ENCODE assay signal across 8 cellular contexts in genomic region chr11:78228467-78228866, GRCh38. TPM values are rescaled to one million over a fixed set of nuclear protein-coding genes. Genes with fewer than 3 reads are reported as not detected.
DNase-seq lines count a peak whose midpoint lies in the region; ATAC-seq and TF ChIP-seq lines count a peak whose summit lies in the region.

No MANE protein-coding gene starts in this region.

- no peaks in the 10 kb centered on the region for H3K27me3 Mint-ChIP-seq in osteocyte (ENCODE audit: unreplicated experiment)

- H3K4me1 Mint-ChIP-seq in osteocyte (ENCODE audit: unreplicated experiment): no peaks in the 10 kb centered on the region

- TF ChIP-seq CTCF in fibroblast of the aortic adventitia (IDR thresholded peaks at IDR 0.05; ENCODE audit: insufficient read depth, low read length) (peak; percentile 57), osteocyte (IDR thresholded peaks at IDR 0.05) (peak; percentile 65)

- H3K4me3 ChIP-seq in fibroblast of the aortic adventitia (ENCODE audit: low read depth, low read length): no peak overlapping the region

- no peak overlapping the region for H3K27ac Mint-ChIP-seq in osteocyte (ENCODE audit: unreplicated experiment)

- ATAC-seq in HG02678 (IDR thresholded peaks at IDR 0.05; ENCODE audit: unreplicated experiment): peak; percentile 51

- H3K4me3 Mint-ChIP-seq in osteocyte (ENCODE audit: unreplicated experiment): no peak overlapping the region

- DNase-seq in NCI-H446 (lab: John Stamatoyannopoulos, UW) (peak; percentile 20 to 33), NCI-H446 treated with DMSO at 0.1 percent for 48 hours (lab: John Stamatoyannopoulos, UW) (no peak), NCI-H1694 (lab: John Stamatoyannopoulos, UW) (peak; percentile 17), SW 1271 (lab: John Stamatoyannopoulos, UW) (peak; percentile 56 to 57), fibroblast of the aortic adventitia (ENCODE audit: low read depth) (peak; percentile 76), osteocyte (ENCODE audit: extremely low spot score, unreplicated experiment) (no peak)
- DNase-seq in effector CD8-positive, alpha-beta T cell (lab: John Stamatoyannopoulos, UW): no peak

- H3K9me3 Mint-ChIP-seq in osteocyte (ENCODE audit: unreplicated experiment): no peaks in the 10 kb centered on the region

- H3K36me3 Mint-ChIP-seq in osteocyte (ENCODE audit: unreplicated experiment): peaks cover 12% of the 10 kb centered on the region

RNA-seq across cellular contexts. Expression of gene USP35, which starts 39.7 kb away (rescaled TPM):
- 10.2 and 32.2 TPM in 2 replicates for total RNA-seq in fibroblast of the aortic adventitia (ENCODE audit: low replicate concordance)
- total RNA-seq in osteocyte: 10.9 and 11.1 TPM in 2 replicates

RNA-seq across cellular contexts. Expression of gene KCTD21, which starts 40.0 kb away (rescaled TPM):
- total RNA-seq in fibroblast of the aortic adventitia (ENCODE audit: low replicate concordance) (11.9 and 14.5 TPM in 2 replicates), osteocyte (10.7 and 10.8 TPM in 2 replicates)

Comparison
In these comparisons a context has a peak if more than half of its experiments do, and no peak if none do; other contexts are left out.
1. DNase-seq: peak in NCI-H446 (2 of 2), NCI-H1694 (single experiment), SW 1271 (2 of 2) and fibroblast of the aortic adventitia (single experiment); none in NCI-H446 treated with DMSO at 0.1 percent for 48 hours (single experiment), osteocyte (single experiment) and effector CD8-positive, alpha-beta T cell (single experiment).